In the genomic region with DNA sequence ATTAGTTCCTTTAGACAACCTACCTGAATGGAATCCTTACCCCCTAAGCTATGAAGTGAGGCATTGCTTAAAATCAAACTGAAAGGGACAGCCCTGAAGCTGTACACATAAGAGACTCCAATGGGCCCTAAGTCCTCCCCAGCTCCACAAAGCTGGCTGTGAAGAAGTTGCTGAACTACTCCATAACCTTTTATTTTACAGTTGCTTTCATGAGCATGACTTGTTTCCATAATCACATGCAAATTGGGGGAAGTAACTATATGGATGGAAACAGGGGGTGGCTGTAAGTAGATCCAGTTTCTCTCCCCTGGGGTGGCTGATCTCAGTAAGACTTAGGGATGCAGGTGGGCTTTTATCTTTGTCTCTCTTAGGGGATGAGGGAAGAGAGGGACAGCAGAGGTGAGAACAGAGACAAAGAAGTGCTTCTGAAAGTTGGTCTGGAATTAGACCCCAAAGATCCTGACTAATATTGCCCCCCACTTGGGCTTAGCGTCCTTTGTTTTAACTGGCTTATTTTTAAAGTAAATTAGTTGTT, we compare ENCODE assay signal across 1 cellular context.
TF ChIP-seq lines count a peak whose summit lies in the region.

No MANE protein-coding gene starts in this region.

TF ChIP-seq in A549, 52 proteins besides CTCF, POLR2A, EP300 and RAD21:
- TF ChIP-seq TP53 (CRISPR knock-in tag; IDR thresholded peaks at IDR 0.05), result no peak
- TF ChIP-seq NPAS2 (CRISPR knock-in tag; IDR thresholded peaks at IDR 0.05; ENCODE audit: borderline replicate concordance), result no peak
- TF ChIP-seq NFE2L2 (conservative IDR thresholded peaks at IDR 0.05; ENCODE audit: low read length), result no peak
- no peak for TF ChIP-seq FOXS1 (CRISPR knock-in tag; IDR thresholded peaks at IDR 0.05)
